20 cellular contexts compared by ENCODE assay signal in genomic region chr9:78778843-78779486, GRCh38.
"Had no signal": no experiment of that assay in that cellular context is flagged by ENCODE, and none has a peak within 500 bp of the region (broad histone marks: within the 10 kb centered on the region; RNA-seq: fewer than 3 reads in every experiment).

No MANE protein-coding gene starts in this region.

- H3K9me3 ChIP-seq: breast epithelium, lower lobe of right lung, prostate gland had no signal

- H3K27me3 Mint-ChIP-seq: activated naive CD8-positive, alpha-beta T cell treated with anti-CD3 and anti-CD28 coated beads, Interleukin-2, amount 10 ng/mL, durations not matched to agents 7 days and 5 days; stimulated activated naive CD8-positive, alpha-beta T cell treated with anti-CD3 and anti-CD28 coated beads, Interleukin-15, amount 100 ng/mL, for 72 hours had no signal

- H3K4me1 Mint-ChIP-seq: activated naive CD8-positive, alpha-beta T cell treated with anti-CD3 and anti-CD28 coated beads, Interleukin-2, amount 10 ng/mL, durations not matched to agents 7 days and 5 days; stimulated activated naive CD8-positive, alpha-beta T cell treated with anti-CD3 and anti-CD28 coated beads, Interleukin-15, amount 100 ng/mL, for 72 hours had no signal

- H3K4me1 ChIP-seq: breast epithelium, lower lobe of right lung, prostate gland had no signal

- H3K9me3 Mint-ChIP-seq: activated naive CD8-positive, alpha-beta T cell treated with anti-CD3 and anti-CD28 coated beads, Interleukin-2, amount 10 ng/mL, durations not matched to agents 7 days and 5 days; endodermal cell; naive B cell; stimulated activated naive CD8-positive, alpha-beta T cell treated with anti-CD3 and anti-CD28 coated beads, Interleukin-15, amount 100 ng/mL, for 72 hours; type B pancreatic cell had no signal

- H3K27ac Mint-ChIP-seq: activated CD8-positive, alpha-beta T cell treated with anti-CD3 and anti-CD28 coated beads, Interleukin-2, amount 10 ng/mL, durations not matched to agents 7 days and 5 days; activated naive CD8-positive, alpha-beta T cell treated with anti-CD3 and anti-CD28 coated beads, Interleukin-2, amount 10 ng/mL, durations not matched to agents 7 days and 5 days; activated T-cell treated with anti-CD3 and anti-CD28 coated beads, Interleukin-2, amount 50 U/mL, for 72 hours; endodermal cell; stimulated activated naive CD8-positive, alpha-beta T cell treated with anti-CD3 and anti-CD28 coated beads, Interleukin-15, amount 100 ng/mL, for 72 hours; type B pancreatic cell had no signal

- H3K27ac ChIP-seq: breast epithelium, dorsolateral prefrontal cortex, lower lobe of right lung, prostate gland had no signal

- DNase-seq: activated CD4-positive, alpha-beta T cell treated with anti-CD3 and anti-CD28 coated beads for 4 hours; activated CD8-positive, alpha-beta memory T cell treated with anti-CD3 and anti-CD28 coated beads, Interleukin-2, amount 50 U/mL, for 48 hours; activated CD8-positive, alpha-beta T cell treated with anti-CD3 and anti-CD28 coated beads, Interleukin-2, amount 10 ng/mL, durations not matched to agents 7 days and 5 days; activated gamma-delta T cell; activated naive CD8-positive, alpha-beta T cell treated with anti-CD3 and anti-CD28 coated beads, Interleukin-2, amount 10 ng/mL, durations not matched to agents 7 days and 5 days; activated T-cell treated with anti-CD3 and anti-CD28 coated beads, Interleukin-2, amount 50 U/mL, for 72 hours; dorsolateral prefrontal cortex; endodermal cell; glutamatergic neuron; left cardiac atrium; lower lobe of right lung; naive B cell; occipital lobe; stimulated activated CD4-positive, alpha-beta T cell treated with anti-CD3 and anti-CD28 coated beads, Interleukin-1b, Interleukin-23, amount 100 ng/mL, for 48 hours; stimulated activated naive CD8-positive, alpha-beta T cell treated with anti-CD3 and anti-CD28 coated beads, Interleukin-15, amount 100 ng/mL, for 72 hours; T-helper 2 cell had no signal

- H3K4me3 Mint-ChIP-seq: activated CD8-positive, alpha-beta T cell treated with anti-CD3 and anti-CD28 coated beads, Interleukin-2, amount 10 ng/mL, durations not matched to agents 7 days and 5 days; activated naive CD8-positive, alpha-beta T cell treated with anti-CD3 and anti-CD28 coated beads, Interleukin-2, amount 10 ng/mL, durations not matched to agents 7 days and 5 days; activated T-cell treated with anti-CD3 and anti-CD28 coated beads, Interleukin-2, amount 50 U/mL, for 72 hours; endodermal cell; naive B cell; stimulated activated naive CD8-positive, alpha-beta T cell treated with anti-CD3 and anti-CD28 coated beads, Interleukin-15, amount 100 ng/mL, for 72 hours; type B pancreatic cell had no signal

- H3K27me3 ChIP-seq: breast epithelium had no signal

- ATAC-seq: activated CD8-positive, alpha-beta T cell treated with anti-CD3 and anti-CD28 coated beads, Interleukin-2, amount 10 ng/mL, durations not matched to agents 7 days and 5 days; activated T-cell treated with anti-CD3 and anti-CD28 coated beads, Interleukin-2, amount 50 U/mL, for 72 hours; left cardiac atrium; lower lobe of right lung; sciatic nerve; stimulated activated naive CD8-positive, alpha-beta T cell treated with anti-CD3 and anti-CD28 coated beads, Interleukin-15, amount 100 ng/mL, for 72 hours had no signal

- H3K4me3 ChIP-seq: breast epithelium, dorsolateral prefrontal cortex, lower lobe of right lung, prostate gland had no signal

- H3K36me3 Mint-ChIP-seq: activated naive CD8-positive, alpha-beta T cell treated with anti-CD3 and anti-CD28 coated beads, Interleukin-2, amount 10 ng/mL, durations not matched to agents 7 days and 5 days; naive B cell; type B pancreatic cell had no signal

- H3K36me3 ChIP-seq: breast epithelium, lower lobe of right lung, prostate gland had no signal
